Comparison of ENCODE assay signal across 16 cellular contexts in the genomic region with DNA sequence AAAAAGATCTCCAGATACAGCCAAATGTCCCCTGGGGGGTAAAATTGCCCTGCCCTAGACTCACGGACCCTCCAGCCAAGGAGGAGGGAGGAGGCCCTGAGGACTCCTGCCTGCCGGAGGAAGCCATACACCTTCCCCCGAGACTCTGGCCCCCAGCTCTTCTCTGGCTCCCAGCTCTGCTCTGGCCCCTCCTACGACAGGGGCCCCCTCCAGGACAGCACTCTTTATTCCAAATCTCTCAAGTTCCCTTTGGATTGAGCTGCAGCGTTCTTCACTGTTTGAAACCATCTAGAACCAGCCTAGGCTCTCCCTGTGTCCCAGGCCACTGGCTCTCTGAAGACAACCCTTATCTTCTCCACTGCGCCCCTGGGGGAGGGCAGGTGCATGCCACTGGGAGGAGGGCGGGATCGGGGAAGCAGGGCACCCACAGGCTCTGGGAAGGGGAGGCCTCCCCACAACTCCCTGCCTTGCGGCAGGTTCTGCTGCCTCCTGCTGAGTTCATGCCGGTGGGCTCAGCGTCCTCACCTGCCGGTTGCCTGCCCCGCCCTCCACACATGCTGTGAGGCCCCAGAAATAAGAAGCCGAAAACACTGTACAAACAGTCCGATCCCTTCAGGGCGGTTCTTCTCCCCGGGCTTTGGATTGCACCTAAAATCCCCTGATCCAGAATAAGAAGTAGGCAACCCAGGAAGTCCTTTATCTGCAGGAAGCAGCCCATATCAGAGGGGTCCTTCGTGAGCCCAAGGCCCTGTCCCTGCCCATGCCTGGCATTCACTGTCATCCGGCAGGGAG.
DNase-seq lines count a peak whose midpoint lies in the region; ATAC-seq, FAIRE-seq and TF ChIP-seq lines count a peak whose summit lies in the region.
"Had no signal": no experiment of that assay in that cellular context is flagged by ENCODE, and none has a peak within 500 bp of the region (broad histone marks: within the 10 kb centered on the region; RNA-seq: fewer than 3 reads in every experiment).

No MANE protein-coding gene starts in this region.

- H3K4me3 ChIP-seq in HepG2 (replicated peaks in 1 of 3; ENCODE audit: insufficient read depth in 1 of 3, low read depth in 2 of 3, low read length in 3 of 3) (no peak overlapping the region), vagina (no peak overlapping the region)

- POLR2A ChIA-PET in HepG2 (lab: Yijun Ruan, JAX), result no interaction called here

- BruUV-seq in HepG2 (replicated peaks; lab: Mats Ljungman, UMichigan), result no TSS peak

- no peaks in the 10 kb centered on the region for H3K79me2 ChIP-seq in HepG2 (ENCODE audit: insufficient read depth, low read length)

- H3K9me3 ChIP-seq in HepG2 (ENCODE audit: low read length) (no peaks in the 10 kb centered on the region), vagina (no peaks in the 10 kb centered on the region)

- no peak overlapping the region for H3K27ac ChIP-seq in HepG2 (ENCODE audit: extremely low read length, insufficient read depth, low read length)
- H3K27ac ChIP-seq in vagina, result no peak overlapping the region

- TF ChIP-seq POLR2A in HepG2 (IDR thresholded peaks at IDR 0.05; ENCODE audit: insufficient read depth in 1 of 2, low read depth in 2 of 2, low read length in 2 of 2) (no peak), vagina (IDR thresholded peaks at IDR 0.05) (no peak), erythroblast (IDR thresholded peaks at IDR 0.05; ENCODE audit: low read length) (no peak)

- no peak overlapping the region for H3K9ac ChIP-seq in HepG2 (ENCODE audit: insufficient read depth, low read depth, low read length)

- intact Hi-C loops in HepG2 (cut with micrococcal nuclease; ENCODE audit: unreplicated experiment) (no loop called here), vagina (cut with DNase I) (no loop called here)

- H3K4me1 ChIP-seq in HepG2 (ENCODE audit: insufficient read depth, low read length) (no peaks in the 10 kb centered on the region), vagina (peaks cover 17% of the 10 kb centered on the region)

- H3K4me2 ChIP-seq in HepG2 (ENCODE audit: low read depth, low read length), result no peak overlapping the region

- TF ChIP-seq EP300 in HepG2 (IDR thresholded peaks at IDR 0.05; ENCODE audit: low read depth in 2 of 2, low read length in 2 of 2), result no peak
- no peak for TF ChIP-seq EP300 in HepG2 (CRISPR knock-in tag; IDR thresholded peaks at IDR 0.05; ENCODE audit: borderline replicate concordance)

- DNase-seq in activated naive CD4-positive, alpha-beta T cell treated with anti-CD3 and anti-CD28 coated beads, Interleukin-2, amount 50 U/mL, for 16 hours, result peak; percentile 5
- DNase-seq in activated naive CD4-positive, alpha-beta T cell treated with Interleukin-2 at 50 U/mL for 16 hours, result no peak
- DNase-seq in RPMI8226, result peak; percentile 7
- DNase-seq in HepG2 (ENCODE audit: low spot score), result no peak
- DNase-seq in vagina (ENCODE audit: extremely low spot score in 2 of 2), result peak; percentile 62 to 82
- DNase-seq in erythroblast (lab: John Stamatoyannopoulos, UW), result no peak
- no peak for DNase-seq in NCI-H2227 treated with DMSO at 0.1 percent for 48 hours (lab: John Stamatoyannopoulos, UW)
- DNase-seq: activated CD4-positive, alpha-beta T cell treated with anti-CD3 and anti-CD28 coated beads, Interleukin-2, amount 10 ng/mL, durations not matched to agents 7 days and 5 days; naive B cell; NCI-H1930; SHP77; small intestine; stimulated activated CD4-positive, alpha-beta T cell treated with anti-CD3 and anti-CD28 coated beads, Interleukin-4, amount 100 ng/mL, for 4 hours had no signal

- no peaks in the 10 kb centered on the region for H3K36me3 ChIP-seq in HepG2 (replicated peaks in 1 of 2; ENCODE audit: control insufficient read depth in 1 of 2, insufficient read depth in 2 of 2, low read length in 2 of 2)
- H3K36me3 ChIP-seq in vagina, result no peaks in the 10 kb centered on the region

- CTCF ChIA-PET in HepG2 (lab: Yijun Ruan, JAX; ENCODE audit: low intra/inter-chr PET ratio, low total read pairs), result no interaction called here

- no peak for TF ChIP-seq CTCF in HepG2 (CRISPR knock-in tag; IDR thresholded peaks at IDR 0.05)
- TF ChIP-seq CTCF in vagina (IDR thresholded peaks at IDR 0.05), result no peak

- 33% methylated on average over 15 of the region's 19 CpGs for WGBS in HepG2 (ENCODE audit: low lambda C conversion rate)

- no peak for TF ChIP-seq RAD21 in HepG2 (CRISPR knock-in tag; IDR thresholded peaks at IDR 0.05)

- ATAC-seq in HepG2 (peak; percentile 78), GM18517 (IDR thresholded peaks at IDR 0.05; ENCODE audit: unreplicated experiment) (no peak)
- ATAC-seq: activated naive CD4-positive, alpha-beta T cell treated with anti-CD3 and anti-CD28 coated beads, Interleukin-2, amount 50 U/mL, for 72 hours had no signal

- in situ Hi-C loops in HepG2 (cut with HindIII; ENCODE audit: extremely low pct_ligation_motif_present, low pct_unique_long_range_greater_than_20kb), result no loop called here

- FAIRE-seq in HepG2 (lab: Jason Lieb, UNC), result no peak
- FAIRE-seq: GM12892, small intestine had no signal

- peaks cover 17 to 83% of the 10 kb centered on the region in 2 experiments for H3K27me3 ChIP-seq in HepG2 (ENCODE audit: control insufficient read depth in 1 of 2, insufficient read depth in 2 of 2, low read length in 2 of 2)
- no peaks in the 10 kb centered on the region for H3K27me3 ChIP-seq in vagina

- H4K20me1 ChIP-seq in HepG2 (ENCODE audit: insufficient read depth, low read length), result no peaks in the 10 kb centered on the region

- no peak overlapping the region for H2AFZ ChIP-seq in HepG2 (ENCODE audit: low read length)

TF ChIP-seq in HepG2, 621 proteins besides CTCF, POLR2A, EP300 and RAD21:
- TF ChIP-seq ZNF225 (CRISPR knock-in tag; IDR thresholded peaks at IDR 0.05) (no peak), HOXA9 (CRISPR knock-in tag; IDR thresholded peaks at IDR 0.05; ENCODE audit: borderline replicate concordance) (no peak), ZNF263 (CRISPR knock-in tag; IDR thresholded peaks at IDR 0.05) (peak; percentile 53; the same call in 1 of the 2 replicates)
TF ChIP-seq in HepG2: peak in this region for 1.

Comparison
In these comparisons a context has a peak if more than half of its experiments do, and no peak if none do; other contexts are left out.
1. DNase-seq: peak in activated naive CD4-positive, alpha-beta T cell treated with anti-CD3 and anti-CD28 coated beads, Interleukin-2, amount 50 U/mL, for 16 hours (single experiment), RPMI8226 (single experiment) and vagina (2 of 2); none in activated naive CD4-positive, alpha-beta T cell treated with Interleukin-2 at 50 U/mL for 16 hours (single experiment), HepG2 (single experiment), erythroblast (0 of 2) and NCI-H2227 treated with DMSO at 0.1 percent for 48 hours (single experiment).